15 cellular contexts compared by ENCODE assay signal in the genomic region with DNA sequence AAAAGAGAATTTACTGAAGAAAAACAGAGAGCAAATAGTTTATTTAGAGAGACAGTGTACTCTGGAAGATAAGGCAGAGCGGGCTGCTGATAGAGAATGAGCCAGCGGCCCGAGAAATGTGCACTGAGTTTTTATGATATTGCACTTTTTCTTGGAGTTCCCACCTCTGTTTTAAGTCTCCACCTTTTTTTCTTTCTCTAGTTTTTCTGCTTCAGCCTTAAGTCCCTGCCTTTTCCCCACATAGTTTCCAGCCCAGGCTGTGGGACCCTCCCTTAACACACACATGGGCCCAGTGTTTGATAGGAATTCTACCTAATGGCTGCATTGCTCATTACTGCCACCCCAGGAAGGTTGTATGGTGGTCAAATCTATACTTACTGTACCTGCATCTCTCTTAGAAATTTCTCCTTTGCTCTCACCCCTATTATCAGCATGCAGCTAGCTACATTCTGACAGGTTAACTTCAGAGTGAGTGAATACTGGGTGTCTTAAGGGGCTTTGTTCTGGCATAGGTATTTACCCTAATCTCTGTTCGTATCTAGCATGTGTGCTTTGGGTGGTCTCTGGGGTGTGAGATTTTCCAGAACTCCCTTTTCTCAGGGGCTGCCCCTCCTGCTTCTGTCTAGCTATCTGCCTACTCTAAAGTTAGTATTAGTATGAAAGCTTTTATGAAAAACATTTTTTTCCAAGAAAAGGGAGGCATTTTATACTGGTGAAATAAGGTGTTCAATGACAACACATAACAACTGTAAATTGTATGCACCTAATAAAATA.
DNase-seq lines count a peak whose midpoint lies in the region; ATAC-seq and TF ChIP-seq lines count a peak whose summit lies in the region.
"Had no signal": no experiment of that assay in that cellular context is flagged by ENCODE, and none has a peak within 500 bp of the region (broad histone marks: within the 10 kb centered on the region; RNA-seq: fewer than 3 reads in every experiment).

No MANE protein-coding gene starts in this region.

- H4K20me1 ChIP-seq in MM.1S (ENCODE audit: insufficient read depth, low read length) = no peaks in the 10 kb centered on the region

- H3K27me3 Mint-ChIP-seq in endodermal cell (ENCODE audit: insufficient read depth) = peaks cover 67% of the 10 kb centered on the region
- H3K27me3 Mint-ChIP-seq in activated CD4-positive, alpha-beta memory T cell treated with anti-CD3 and anti-CD28 coated beads, Interleukin-2, amount 10 ng/mL, durations not matched to agents 7 days and 5 days = peaks cover 5% of the 10 kb centered on the region

- no peaks in the 10 kb centered on the region for H3K36me3 Mint-ChIP-seq in endodermal cell (ENCODE audit: low read depth)
- no peaks in the 10 kb centered on the region for H3K36me3 Mint-ChIP-seq in activated CD4-positive, alpha-beta memory T cell treated with anti-CD3 and anti-CD28 coated beads, Interleukin-2, amount 10 ng/mL, durations not matched to agents 7 days and 5 days (ENCODE audit: low read depth)
- H3K36me3 Mint-ChIP-seq: activated naive CD4-positive, alpha-beta T cell treated with anti-CD3 and anti-CD28 coated beads, Interleukin-2, amount 10 ng/mL, durations not matched to agents 7 days and 5 days had no signal

- peak; percentile 44 for TF ChIP-seq CTCF in GM12864 (IDR thresholded peaks at IDR 0.05; ENCODE audit: low read depth, low read length, missing control alignments)
- peak; percentile 23 for TF ChIP-seq CTCF in MM.1S (IDR thresholded peaks at IDR 0.05; ENCODE audit: low read length)
- peak; percentile 71 for TF ChIP-seq CTCF in endodermal cell (conservative IDR thresholded peaks at IDR 0.05)
- TF ChIP-seq CTCF in retinal pigment epithelial cell (conservative IDR thresholded peaks at IDR 0.05; ENCODE audit: low read depth, low read length) = peak; percentile 36
- TF ChIP-seq CTCF in foreskin fibroblast (IDR thresholded peaks at IDR 0.05; ENCODE audit: low read depth, low read length) = no peak

- POLR2A ChIA-PET in activated CD4-positive, alpha-beta memory T cell treated with anti-CD3 and anti-CD28 coated beads, Interleukin-2, amount 10 ng/mL, durations not matched to agents 7 days and 5 days (lab: Charles Lee) = interaction anchor here (1.7 kb wide), 1 partner anchor 101 kb away, joined by 7 read pairs; no protein-coding TSS in a partner anchor

- H3K27ac Mint-ChIP-seq in endodermal cell = no peak overlapping the region
- H3K27ac Mint-ChIP-seq in activated CD4-positive, alpha-beta memory T cell treated with anti-CD3 and anti-CD28 coated beads, Interleukin-2, amount 10 ng/mL, durations not matched to agents 7 days and 5 days = no peak overlapping the region

- H3K4me1 ChIP-seq in MM.1S (ENCODE audit: low read length) (peaks cover 12% of the 10 kb centered on the region), endodermal cell (ENCODE audit: control insufficient read depth, insufficient read depth, low read length) (peaks cover 4% of the 10 kb centered on the region)
- H3K4me1 ChIP-seq: pancreas had no signal

- H3K9me3 ChIP-seq in MM.1S (replicated peaks; ENCODE audit: insufficient read depth, low read length) (no peaks in the 10 kb centered on the region), endodermal cell (ENCODE audit: control insufficient read depth, low read length) (no peaks in the 10 kb centered on the region)
- H3K9me3 ChIP-seq: pancreas, testis had no signal

- H3K27ac ChIP-seq in MM.1S (ENCODE audit: low read length) (no peak overlapping the region), endodermal cell (ENCODE audit: low read depth, low read length) (no peak overlapping the region)
- H3K27ac ChIP-seq: pancreas had no signal

- no peaks in the 10 kb centered on the region for H3K79me2 ChIP-seq in MM.1S (ENCODE audit: low read length)

- peaks cover 13% of the 10 kb centered on the region for H3K4me1 Mint-ChIP-seq in endodermal cell
- H3K4me1 Mint-ChIP-seq in activated CD4-positive, alpha-beta memory T cell treated with anti-CD3 and anti-CD28 coated beads, Interleukin-2, amount 10 ng/mL, durations not matched to agents 7 days and 5 days = peaks cover 23% of the 10 kb centered on the region

- CTCF ChIA-PET in activated CD4-positive, alpha-beta memory T cell treated with anti-CD3 and anti-CD28 coated beads, Interleukin-2, amount 10 ng/mL, durations not matched to agents 7 days and 5 days (lab: Charles Lee) = interaction anchor here (0.6 to 1.9 kb wide), 10 partner anchors 12 to 205 kb away, joined by 3 to 10 read pairs (median 3); no protein-coding TSS in a partner anchor

- no peaks in the 10 kb centered on the region for H3K9me2 ChIP-seq in MM.1S (replicated peaks; ENCODE audit: insufficient read depth, low read length)

- H3K4me2 ChIP-seq in MM.1S (ENCODE audit: low read depth, low read length) = no peak overlapping the region

- H3K27me3 ChIP-seq in MM.1S (replicated peaks; ENCODE audit: insufficient read depth, low read length) (0 out of 2 replicates have a peak, but pooled peaks cover 3% of the 10 kb centered on the region), endodermal cell (ENCODE audit: control insufficient read depth, insufficient read depth, low read length, poor library complexity, severe bottlenecking) (peaks cover 29% of the 10 kb centered on the region)
- H3K27me3 ChIP-seq: pancreas, testis had no signal

- no peak overlapping the region for H3K4me3 Mint-ChIP-seq in endodermal cell
- H3K4me3 Mint-ChIP-seq in activated CD4-positive, alpha-beta memory T cell treated with anti-CD3 and anti-CD28 coated beads, Interleukin-2, amount 10 ng/mL, durations not matched to agents 7 days and 5 days = no peak overlapping the region
- H3K4me3 Mint-ChIP-seq: activated naive CD4-positive, alpha-beta T cell treated with anti-CD3 and anti-CD28 coated beads, Interleukin-2, amount 10 ng/mL, durations not matched to agents 7 days and 5 days had no signal

- DNase-seq in GM12864 (ENCODE audit: low read depth) (no peak), MM.1S (no peak), endodermal cell (peak; percentile 64), retinal pigment epithelial cell (ENCODE audit: low read depth) (no peak), T-helper 2 cell (no peak), foreskin fibroblast (no peak)
- no peak for DNase-seq in activated CD4-positive, alpha-beta memory T cell treated with anti-CD3 and anti-CD28 coated beads, Interleukin-2, amount 10 ng/mL, durations not matched to agents 7 days and 5 days
- DNase-seq: activated naive CD4-positive, alpha-beta T cell treated with anti-CD3 and anti-CD28 coated beads, Interleukin-2, amount 10 ng/mL, durations not matched to agents 7 days and 5 days; NCI-H146; NCI-H526; pancreas; Right ventricle myocardium superior; stimulated activated CD4-positive, alpha-beta T cell treated with anti-CD3 and anti-CD28 coated beads, Interleukin-12 subunit alpha, Interleukin-12 subunit beta, amount 100 ng/mL, for 4 hours; testis had no signal

- no peak overlapping the region for H2AFZ ChIP-seq in MM.1S (ENCODE audit: low read length)

- no peak for ATAC-seq in HG03565 (IDR thresholded peaks at IDR 0.05; ENCODE audit: unreplicated experiment)

- H3K9ac ChIP-seq in MM.1S (ENCODE audit: low read length) = no peak overlapping the region
- no peak overlapping the region for H3K9ac ChIP-seq in endodermal cell (ENCODE audit: extremely low read depth, low read length, poor library complexity, severe bottlenecking)

- 73 to 96% methylated on average over 3 to 4 of the region's 4 CpGs for WGBS in endodermal cell (ENCODE audit: insufficient coverage in 1 of 2, insufficient read length in 1 of 2), 2 experiments

- H3K4me3 ChIP-seq in GM12864 (ENCODE audit: low read depth, low read length) = no peak overlapping the region
- H3K4me3 ChIP-seq in MM.1S (ENCODE audit: low read length) = no peak overlapping the region
- no peak overlapping the region for H3K4me3 ChIP-seq in endodermal cell (ENCODE audit: low read length)
- no peak overlapping the region for H3K4me3 ChIP-seq in retinal pigment epithelial cell (ENCODE audit: low read length)
- no peak overlapping the region for H3K4me3 ChIP-seq in foreskin fibroblast (ENCODE audit: low read depth in 1 of 2, low read length in 2 of 2)
- H3K4me3 ChIP-seq: pancreas, testis had no signal

- H3K36me3 ChIP-seq in MM.1S (replicated peaks; ENCODE audit: insufficient read depth, low read length) (no peaks in the 10 kb centered on the region), endodermal cell (ENCODE audit: control insufficient read depth, insufficient read depth, low read length) (no peaks in the 10 kb centered on the region)
- H3K36me3 ChIP-seq: pancreas had no signal

- H3K9me3 Mint-ChIP-seq in endodermal cell = no peaks in the 10 kb centered on the region
- H3K9me3 Mint-ChIP-seq in activated CD4-positive, alpha-beta memory T cell treated with anti-CD3 and anti-CD28 coated beads, Interleukin-2, amount 10 ng/mL, durations not matched to agents 7 days and 5 days = no peaks in the 10 kb centered on the region
- H3K9me3 Mint-ChIP-seq: activated naive CD4-positive, alpha-beta T cell treated with anti-CD3 and anti-CD28 coated beads, Interleukin-2, amount 10 ng/mL, durations not matched to agents 7 days and 5 days had no signal

- no peaks in the 10 kb centered on the region for H3F3A ChIP-seq in MM.1S (ENCODE audit: insufficient read depth, low read length)
